Comparison of ENCODE assay signal across 11 cellular contexts in genomic region chr9:125902865-125903512, GRCh38.
"Had no signal": no experiment of that assay in that cellular context is flagged by ENCODE, and none has a peak within 500 bp of the region (broad histone marks: within the 10 kb centered on the region; RNA-seq: fewer than 3 reads in every experiment).

No MANE protein-coding gene starts in this region.

- ATAC-seq: activated CD4-positive, alpha-beta T cell treated with anti-CD3 and anti-CD28 coated beads for 36 hours; activated T-cell treated with anti-CD3 and anti-CD28 coated beads, Interleukin-2, amount 50 U/mL, for 4 hours; stimulated activated naive CD8-positive, alpha-beta T cell treated with anti-CD3 and anti-CD28 coated beads, Interleukin-15, amount 100 ng/mL, for 72 hours had no signal

- H3K27me3 ChIP-seq: ovary, sigmoid colon had no signal

- H3K4me3 ChIP-seq: ovary, sigmoid colon had no signal

- H3K9me3 ChIP-seq: ovary, sigmoid colon had no signal

- H3K36me3 ChIP-seq: ovary, sigmoid colon had no signal

- DNase-seq: activated CD4-positive, alpha-beta memory T cell treated with anti-CD3 and anti-CD28 coated beads for 36 hours; activated CD4-positive, alpha-beta T cell treated with anti-CD3 and anti-CD28 coated beads for 36 hours; activated effector memory CD4-positive, alpha-beta T cell treated with anti-CD3 and anti-CD28 coated beads, Interleukin-2, amount 50 U/mL, for 16 hours; activated T-cell treated with anti-CD3 and anti-CD28 coated beads, Interleukin-2, amount 50 U/mL, for 4 hours; amniotic stem cell; erythroblast; midbrain; ovary; sigmoid colon; stimulated activated CD4-positive, alpha-beta T cell treated with anti-CD3 and anti-CD28 coated beads, Interleukin-1b, Interleukin-23, amount 100 ng/mL, for 48 hours; stimulated activated naive CD8-positive, alpha-beta T cell treated with anti-CD3 and anti-CD28 coated beads, Interleukin-15, amount 100 ng/mL, for 72 hours had no signal

- H3K27ac ChIP-seq: ovary had no signal
